In the genomic region with DNA sequence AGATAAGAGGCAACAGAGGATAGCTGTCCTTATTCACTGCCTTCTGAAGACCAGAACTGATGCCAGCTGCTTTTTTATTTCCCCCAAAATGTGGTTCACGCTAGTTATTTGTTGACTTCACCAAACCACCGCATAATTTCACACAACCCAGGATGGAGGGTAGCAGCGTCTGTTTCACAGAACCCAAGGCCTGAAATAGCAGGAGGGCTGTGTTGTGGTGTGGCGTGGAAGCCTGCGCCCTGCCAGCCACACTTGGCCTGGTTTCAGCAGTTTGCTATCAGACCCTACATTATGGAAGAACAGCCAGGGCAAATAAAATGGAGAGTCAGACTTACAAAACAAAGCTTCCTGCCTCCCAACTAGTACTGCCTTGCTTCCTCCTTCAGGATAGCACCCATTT, we compare ENCODE assay signal across 21 cellular contexts.
DNase-seq lines count a peak whose midpoint lies in the region; ATAC-seq, FAIRE-seq and TF ChIP-seq lines count a peak whose summit lies in the region.
"Had no signal": no experiment of that assay in that cellular context is flagged by ENCODE, and none has a peak within 500 bp of the region (broad histone marks: within the 10 kb centered on the region; RNA-seq: fewer than 3 reads in every experiment).

No MANE protein-coding gene starts in this region.

- H3K27me3 ChIP-seq in KMS-11 (ENCODE audit: insufficient read depth, low read depth) (no peaks in the 10 kb centered on the region), right cardiac atrium (ENCODE audit: control insufficient read depth, insufficient read depth) (no peaks in the 10 kb centered on the region)
- H3K27me3 ChIP-seq: breast epithelium had no signal

- no peaks in the 10 kb centered on the region for H4K20me1 ChIP-seq in KMS-11 (ENCODE audit: insufficient read depth)

- ATAC-seq in right cardiac atrium (peak; percentile 76 to 89), HG03095 (IDR thresholded peaks at IDR 0.05; ENCODE audit: unreplicated experiment) (no peak)
- ATAC-seq: HCT116, PC-3 had no signal

- whole genome bisulfite sequencing in right cardiac atrium, result 41% methylated on average over 5 of the region's 5 CpGs

- H3K27ac ChIP-seq in KMS-11, result peak overlapping the region; percentile 16; the same call in 1 of the 2 replicates
- peak overlapping the region; percentile 74 for H3K27ac ChIP-seq in VCaP
- H3K27ac ChIP-seq in right cardiac atrium (ENCODE audit: low read length), result peak overlapping the region; percentile 6
- H3K27ac ChIP-seq: 22Rv1, breast epithelium had no signal

- DNase-seq in DMS 273 (lab: John Stamatoyannopoulos, UW; ENCODE audit: unreplicated experiment) (peak; percentile 50), DMS 273 treated with DMSO at 0.1 percent for 48 hours (lab: John Stamatoyannopoulos, UW) (no peak), right cardiac atrium (peak; percentile 19 to 69 (median 63)), GM12892 (ENCODE audit: insufficient read length) (no peak), UCSD-AML1 (lab: John Stamatoyannopoulos, UW; ENCODE audit: unreplicated experiment) (no peak)
- DNase-seq: activated B cell treated with CpG ODN at 0.5 μM for 24 hours; activated CD4-positive, alpha-beta T cell treated with anti-CD3 and anti-CD28 coated beads, Interleukin-2, amount 50 U/mL, for 48 hours; activated gamma-delta T cell; activated T-cell treated with anti-CD3 and anti-CD28 coated beads for 4 hours; foreskin fibroblast; islet precursor cell; NCI-H524; PC-3 had no signal

- no peaks in the 10 kb centered on the region for H3K36me3 ChIP-seq in KMS-11 (ENCODE audit: insufficient read depth)
- H3K36me3 ChIP-seq: breast epithelium had no signal

- no peak overlapping the region for H2AFZ ChIP-seq in KMS-11 (ENCODE audit: low read depth)

- intact Hi-C loops in right cardiac atrium (cut with DNase I), result loop anchor here in 1 of 4 donors (10.0 kb wide), 1 partner anchor 477 kb away; no protein-coding TSS in a partner anchor

- H3K4me1 ChIP-seq in KMS-11 (ENCODE audit: low read depth, poor library complexity, severe bottlenecking) (peaks cover 41% of the 10 kb centered on the region), right cardiac atrium (ENCODE audit: control insufficient read depth, insufficient read depth, low read length) (peaks cover 4% of the 10 kb centered on the region)
- H3K4me1 ChIP-seq: breast epithelium had no signal

- TF ChIP-seq CTCF in KMS-11 (conservative IDR thresholded peaks at IDR 0.05; ENCODE audit: low read depth, low read length), result no peak
- TF ChIP-seq CTCF in VCaP (conservative IDR thresholded peaks at IDR 0.05), result no peak

- H3K79me2 ChIP-seq in KMS-11 (ENCODE audit: insufficient read depth, low read depth), result no peaks in the 10 kb centered on the region

- no peak for FAIRE-seq in GM12892 (lab: Jason Lieb, UNC)
- FAIRE-seq: urothelium cell line had no signal

- H3K4me2 ChIP-seq in KMS-11, result peak overlapping the region; percentile 18; the same call in 1 of the 2 replicates

- H3K4me3 ChIP-seq in KMS-11 (IDR thresholded peaks at IDR 0.05; ENCODE audit: insufficient read depth, low read depth, low read length) (no peak overlapping the region), right cardiac atrium (ENCODE audit: low read length) (no peak overlapping the region)
- H3K4me3 ChIP-seq: breast epithelium, lung had no signal

- H3K9me3 ChIP-seq in right cardiac atrium (ENCODE audit: control insufficient read depth, low read length), result no peaks in the 10 kb centered on the region
- H3K9me3 ChIP-seq: breast epithelium had no signal

- no peak for TF ChIP-seq POLR2A in GM12892 (IDR thresholded peaks at IDR 0.05; ENCODE audit: low read depth, low read length)

- no peak overlapping the region for H3K9ac ChIP-seq in KMS-11

Comparison
In these comparisons a context has a peak if more than half of its experiments do, and no peak if none do; other contexts are left out.
1. DNase-seq: peak in DMS 273 (single experiment) and right cardiac atrium (3 of 3); none in DMS 273 treated with DMSO at 0.1 percent for 48 hours (single experiment), GM12892 (single experiment) and UCSD-AML1 (single experiment).
2. H3K27ac ChIP-seq: peak in every context shown above with its lines; median percentile 74 in VCaP; 16 in KMS-11; 6 in right cardiac atrium.